ENCODE assay signal across 10 cellular contexts in genomic region chr16:20879175-20880053, GRCh38. TPM values are rescaled to one million over a fixed set of nuclear protein-coding genes. Genes with fewer than 3 reads are reported as not detected.
DNase-seq lines count a peak whose midpoint lies in the region; ATAC-seq and TF ChIP-seq lines count a peak whose summit lies in the region.
"Had no signal": no experiment of that assay in that cellular context is flagged by ENCODE, and none has a peak within 500 bp of the region (broad histone marks: within the 10 kb centered on the region; RNA-seq: fewer than 3 reads in every experiment).

No MANE protein-coding gene starts in this region.

- BruUV-seq in PC-9 (replicated peaks; lab: Mats Ljungman, UMichigan): no TSS peak

- peak overlapping the region; percentile 32 for H3K4me2 ChIP-seq in PC-9
- peak overlapping the region; percentile 65 for H3K4me2 ChIP-seq in fibroblast of lung (ENCODE audit: extremely low read depth, insufficient read depth, low read length)

- H2AFZ ChIP-seq in PC-9: no peak overlapping the region
- no peak overlapping the region for H2AFZ ChIP-seq in fibroblast of lung (ENCODE audit: low read length)

- ATAC-seq in stimulated activated naive CD8-positive, alpha-beta T cell treated with anti-CD3 and anti-CD28 coated beads, Interleukin-15, amount 100 ng/mL, for 72 hours: peak; percentile 65
- no peak for ATAC-seq in HG02981 (IDR thresholded peaks at IDR 0.05; ENCODE audit: unreplicated experiment)

- intact Hi-C loops in PC-9 (cut with micrococcal nuclease; ENCODE audit: unreplicated experiment): loop anchor here (2.0 kb wide), 1 partner anchor 29 kb away; no protein-coding TSS in a partner anchor

- H3K4me3 Mint-ChIP-seq in stimulated activated naive CD8-positive, alpha-beta T cell treated with anti-CD3 and anti-CD28 coated beads, Interleukin-15, amount 100 ng/mL, for 72 hours: peak overlapping the region; percentile 13 to 44
- no peak overlapping the region for H3K4me3 Mint-ChIP-seq in immature natural killer cell
- H3K4me3 Mint-ChIP-seq: naive B cell had no signal

- TF ChIP-seq CTCF in GM20000 (IDR thresholded peaks at IDR 0.05; ENCODE audit: extremely low read depth, missing control alignments): no peak
- TF ChIP-seq CTCF in PC-9 (conservative IDR thresholded peaks at IDR 0.05): no peak
- TF ChIP-seq CTCF in fibroblast of lung (conservative IDR thresholded peaks at IDR 0.05 in 1 of 2, IDR thresholded peaks at IDR 0.05 in 1 of 2; ENCODE audit: low read depth in 1 of 2, low read length in 2 of 2): no peak

- H3K27me3 ChIP-seq in PC-9 (ENCODE audit: insufficient read depth, low read depth) (no peaks in the 10 kb centered on the region), fibroblast of lung (ENCODE audit: control insufficient read depth, insufficient read depth, low read length) (no peaks in the 10 kb centered on the region)

- no peaks in the 10 kb centered on the region for H3K9me3 ChIP-seq in PC-9 (ENCODE audit: insufficient read depth, low read depth)
- no peaks in the 10 kb centered on the region for H3K9me3 ChIP-seq in fibroblast of lung (ENCODE audit: control insufficient read depth, insufficient read depth, low read depth, low read length)

- CTCF ChIA-PET in PC-9 (lab: Charles Lee): interaction anchor here (0.7 kb wide), 1 partner anchor 30 kb away, joined by 4 read pairs; no protein-coding TSS in a partner anchor

- no peaks in the 10 kb centered on the region for H3K27me3 Mint-ChIP-seq in stimulated activated naive CD8-positive, alpha-beta T cell treated with anti-CD3 and anti-CD28 coated beads, Interleukin-15, amount 100 ng/mL, for 72 hours
- no peaks in the 10 kb centered on the region for H3K27me3 Mint-ChIP-seq in immature natural killer cell (ENCODE audit: low read depth in 3 of 3)
- H3K27me3 Mint-ChIP-seq: naive B cell had no signal

- no peak overlapping the region for H3K4me3 ChIP-seq in PC-9
- peak overlapping the region in 1 of 4 experiments; percentile 7 for H3K4me3 ChIP-seq in fibroblast of lung (replicated peaks in 1 of 4; ENCODE audit: control extremely low read depth in 1 of 4, insufficient read depth in 1 of 4, low read depth in 3 of 4, low read length in 4 of 4)

- H3K27ac ChIP-seq in PC-9: peak overlapping the region; percentile 58
- H3K27ac ChIP-seq in fibroblast of lung (ENCODE audit: insufficient read depth, low read length): peak overlapping the region; percentile 37

- no peaks in the 10 kb centered on the region for H3K9me3 Mint-ChIP-seq in stimulated activated naive CD8-positive, alpha-beta T cell treated with anti-CD3 and anti-CD28 coated beads, Interleukin-15, amount 100 ng/mL, for 72 hours
- H3K9me3 Mint-ChIP-seq in immature natural killer cell: no peaks in the 10 kb centered on the region

- peaks cover 17% of the 10 kb centered on the region for H3F3A ChIP-seq in PC-9 (ENCODE audit: insufficient read depth, low read depth)

- peaks cover 60% of the 10 kb centered on the region for H3K4me1 Mint-ChIP-seq in stimulated activated naive CD8-positive, alpha-beta T cell treated with anti-CD3 and anti-CD28 coated beads, Interleukin-15, amount 100 ng/mL, for 72 hours
- peaks cover 19 to 30% of the 10 kb centered on the region in 2 donors for H3K4me1 Mint-ChIP-seq in immature natural killer cell

- H3K4me1 ChIP-seq in PC-9 (replicated peaks; ENCODE audit: insufficient read depth) (peaks cover 30% of the 10 kb centered on the region), fibroblast of lung (ENCODE audit: control insufficient read depth, extremely low read depth, insufficient read depth, low read length) (peaks cover 11% of the 10 kb centered on the region)

- peaks cover 84% of the 10 kb centered on the region for H3K79me2 ChIP-seq in PC-9 (ENCODE audit: low read depth)
- H3K79me2 ChIP-seq in fibroblast of lung (ENCODE audit: control insufficient read depth, insufficient read depth, low read length): peaks cover 88% of the 10 kb centered on the region

- peaks cover 0 to 2% (median 0%) of the 10 kb centered on the region in 3 donors for H3K36me3 Mint-ChIP-seq in immature natural killer cell
- H3K36me3 Mint-ChIP-seq: naive B cell had no signal

- H3K36me3 ChIP-seq in PC-9 (ENCODE audit: low read depth) (0 out of 2 replicates have a peak, but pooled peaks cover 5% of the 10 kb centered on the region), fibroblast of lung (ENCODE audit: control insufficient read depth, insufficient read depth, low read length) (no peaks in the 10 kb centered on the region)

- DNase-seq in GM20000 (ENCODE audit: low spot score) (peak; percentile 43), PC-9 (peak in 1 of 2 experiments; percentile 67), fibroblast of lung (ENCODE audit: low read depth in 2 of 2) (peak; percentile 62 to 80), COLO829 (ENCODE audit: low spot score) (no peak), Kasumi-1 (lab: John Stamatoyannopoulos, UW) (no peak), immature natural killer cell (no peak)
- no peak for DNase-seq in stimulated activated naive CD8-positive, alpha-beta T cell treated with anti-CD3 and anti-CD28 coated beads, Interleukin-15, amount 100 ng/mL, for 72 hours
- DNase-seq: activated CD8-positive, alpha-beta memory T cell treated with anti-CD3 and anti-CD28 coated beads for 24 hours; naive B cell had no signal

- H4K20me1 ChIP-seq in PC-9 (ENCODE audit: insufficient read depth): peaks cover 9% of the 10 kb centered on the region; the same call in 1 of the 2 replicates
- no peaks in the 10 kb centered on the region for H4K20me1 ChIP-seq in fibroblast of lung (ENCODE audit: control insufficient read depth, extremely low read depth, insufficient read depth, low read length)

- POLR2A ChIA-PET in PC-9 (lab: Charles Lee; ENCODE audit: unreplicated experiment): interaction anchor here (0.7 kb wide), 1 partner anchor 9 kb away, joined by 6 read pairs; no protein-coding TSS in a partner anchor

- no peak overlapping the region for H3K9ac ChIP-seq in fibroblast of lung (ENCODE audit: insufficient read depth, low read length)

- peak overlapping the region; percentile 36 to 76 for H3K27ac Mint-ChIP-seq in stimulated activated naive CD8-positive, alpha-beta T cell treated with anti-CD3 and anti-CD28 coated beads, Interleukin-15, amount 100 ng/mL, for 72 hours
- H3K27ac Mint-ChIP-seq in immature natural killer cell: peak overlapping the region in 1 of 6 donors; percentile 15

- no peaks in the 10 kb centered on the region for H3K9me2 ChIP-seq in PC-9 (ENCODE audit: insufficient read depth)

RNA-seq across cellular contexts. Expression of gene DCUN1D3, which starts 20.7 kb away (rescaled TPM):
- total RNA-seq in PC-9 (2021) (11.8 and 14.6 TPM in 2 replicates), fibroblast of lung (30.8 and 42.8 TPM in 2 replicates)
- polyA plus RNA-seq in fibroblast of lung (18.7 and 20.4 TPM in 2 replicates), immature natural killer cell (1 to 10 TPM in 1 of 3 donors, under 1 TPM in 2; 0.06 to 1.5 (median 0.74) TPM)
- polyA plus RNA-seq in fibroblast of lung (2012): 13.6 and 17.0 TPM in 2 replicates
- 13.3 and 22.0 TPM in 2 replicates for polyA minus RNA-seq in fibroblast of lung (ENCODE audit: low replicate concordance)

RNA-seq across cellular contexts. Expression of gene LYRM1, which starts 21.2 kb away (rescaled TPM):
- 32.2 and 51.7 TPM in 2 replicates for total RNA-seq in PC-9 (2021)
- 87.1 and 131 TPM in 2 replicates for total RNA-seq in fibroblast of lung
- polyA plus RNA-seq in fibroblast of lung: 54.9 and 55.3 TPM in 2 replicates
- 39.0 and 42.7 TPM in 2 replicates for polyA plus RNA-seq in fibroblast of lung (2012)
- polyA minus RNA-seq in fibroblast of lung (ENCODE audit: low replicate concordance): 1.4 TPM in 2 replicates
- polyA plus RNA-seq in immature natural killer cell: 10 to 100 TPM; 23.8 to 37.1 (median 36.4) TPM

Comparison
In these comparisons a context has a peak if more than half of its experiments do, and no peak if none do; other contexts are left out.
1. DNase-seq: peak in GM20000 (single experiment) and fibroblast of lung (2 of 2); none in stimulated activated naive CD8-positive, alpha-beta T cell treated with anti-CD3 and anti-CD28 coated beads, Interleukin-15, amount 100 ng/mL, for 72 hours (0 of 2), COLO829 (single experiment), Kasumi-1 (0 of 2) and immature natural killer cell (0 of 3).
2. H3K4me3 Mint-ChIP-seq: peak in stimulated activated naive CD8-positive, alpha-beta T cell treated with anti-CD3 and anti-CD28 coated beads, Interleukin-15, amount 100 ng/mL, for 72 hours (2 of 2); none in immature natural killer cell (0 of 5).